Comparison of ENCODE assay signal across 17 cellular contexts in the genomic region with DNA sequence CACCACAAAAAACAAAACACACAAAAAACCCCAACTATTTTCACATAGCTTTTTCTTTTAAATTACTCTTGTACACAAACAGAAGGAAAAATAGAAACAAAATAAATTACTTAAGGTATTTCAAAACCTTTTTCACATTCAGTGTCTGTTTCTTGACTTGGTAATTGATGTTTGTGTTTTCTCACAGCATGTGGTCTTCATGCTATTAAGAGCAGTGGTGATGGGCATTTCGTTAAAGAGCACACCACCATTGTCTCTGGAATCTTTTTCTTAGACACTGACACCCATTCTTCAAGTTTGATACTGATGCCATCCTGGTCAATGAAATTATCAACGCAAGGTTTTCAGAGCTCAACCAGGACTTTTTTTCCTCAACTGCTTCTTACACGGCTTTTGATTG.
"Had no signal": no experiment of that assay in that cellular context is flagged by ENCODE, and none has a peak within 500 bp of the region (broad histone marks: within the 10 kb centered on the region; RNA-seq: fewer than 3 reads in every experiment).

No MANE protein-coding gene starts in this region.

- H3K4me1 ChIP-seq: foreskin keratinocyte, gastroesophageal sphincter, heart left ventricle, left lung, lower lobe of right lung had no signal

- ATAC-seq: gastroesophageal sphincter; heart left ventricle; left cardiac atrium; left ventricle myocardium superior; lower lobe of right lung; naive thymus-derived CD4-positive, alpha-beta T cell had no signal

- H3K4me2 ChIP-seq: hepatocyte had no signal

- H3K36me3 ChIP-seq: esophagus muscularis mucosa, gastroesophageal sphincter, heart left ventricle, left lung, lower lobe of right lung had no signal

- H3K4me3 ChIP-seq: coronary artery, dorsolateral prefrontal cortex, esophagus muscularis mucosa, gastroesophageal sphincter, heart left ventricle, hepatocyte, left lung, lower lobe of right lung had no signal

- H2AFZ ChIP-seq: hepatocyte had no signal

- H3K9me3 ChIP-seq: esophagus muscularis mucosa, gastroesophageal sphincter, heart left ventricle, left lung, lower lobe of right lung had no signal

- DNase-seq: dermis blood vessel endothelial cell; dorsolateral prefrontal cortex; effector CD4-positive, alpha-beta T cell; effector memory CD4-positive, alpha-beta T cell; foreskin keratinocyte; heart left ventricle; hypothalamus; left cardiac atrium; left lung; left ventricle myocardium superior; lower lobe of right lung; mesenchymal stem cell; naive thymus-derived CD4-positive, alpha-beta T cell had no signal

- H3K27ac ChIP-seq: coronary artery, dorsolateral prefrontal cortex, esophagus muscularis mucosa, foreskin keratinocyte, gastroesophageal sphincter, heart left ventricle, hepatocyte, left lung, lower lobe of right lung had no signal
